In the genomic region with DNA sequence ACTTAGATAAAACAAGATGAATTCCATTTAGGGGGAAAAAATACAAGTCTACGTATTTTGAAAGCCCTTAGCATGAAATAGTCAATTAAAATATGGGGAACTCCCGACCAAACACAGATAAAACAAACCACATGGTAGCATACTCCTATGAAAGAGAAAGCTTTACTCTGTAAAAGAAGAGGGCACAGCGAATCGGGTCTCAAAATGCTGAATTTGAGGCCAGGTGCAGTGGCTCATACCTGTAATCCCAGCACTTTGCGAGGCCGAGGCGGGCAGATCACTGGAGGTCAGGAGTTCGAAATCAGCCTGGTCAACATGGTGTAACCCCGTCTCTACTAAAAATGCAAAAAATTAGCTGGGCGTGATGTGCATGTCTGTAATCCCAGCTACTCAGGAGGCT, we compare ENCODE assay signal across 13 cellular contexts.
"Had no signal": no experiment of that assay in that cellular context is flagged by ENCODE, and none has a peak within 500 bp of the region (broad histone marks: within the 10 kb centered on the region; RNA-seq: fewer than 3 reads in every experiment).

No MANE protein-coding gene starts in this region.

- DNase-seq: activated gamma-delta T cell; amniotic stem cell; dermis blood vessel endothelial cell; effector memory CD4-positive, alpha-beta T cell; heart left ventricle; kidney; left lung; midbrain; stimulated activated naive CD4-positive, alpha-beta T cell treated with Interleukin-2 at 50 U/mL for 16 hours had no signal

- ATAC-seq: gastroesophageal sphincter, heart left ventricle, left lung had no signal

- H3K27me3 Mint-ChIP-seq: progenitor cell of endocrine pancreas, type B pancreatic cell had no signal

- H3K4me3 Mint-ChIP-seq: T-helper 2 cell treated with Interferon-gamma antibody and Interleukin-4, amounts not matched to agents 5 μg/mL and 100 μg/mL, for 36 hours; type B pancreatic cell had no signal

- H3K9me3 Mint-ChIP-seq: T-helper 2 cell treated with Interferon-gamma antibody and Interleukin-4, amounts not matched to agents 5 μg/mL and 100 μg/mL, for 36 hours; type B pancreatic cell had no signal

- H3K27ac Mint-ChIP-seq: T-helper 2 cell treated with Interferon-gamma antibody and Interleukin-4, amounts not matched to agents 5 μg/mL and 100 μg/mL, for 36 hours had no signal
